Comparison of ENCODE assay signal across 13 cellular contexts in genomic region chr22:42925598-42925997, GRCh38.
DNase-seq lines count a peak whose midpoint lies in the region; ATAC-seq and TF ChIP-seq lines count a peak whose summit lies in the region.
"Had no signal": no experiment of that assay in that cellular context is flagged by ENCODE, and none has a peak within 500 bp of the region (broad histone marks: within the 10 kb centered on the region; RNA-seq: fewer than 3 reads in every experiment).

No MANE protein-coding gene starts in this region.

- peaks cover 0 to 98% of the 10 kb centered on the region in 2 donors for H3K4me1 ChIP-seq in right atrium auricular region

- H3K36me3 Mint-ChIP-seq in brain = no peaks in the 10 kb centered on the region
- no peaks in the 10 kb centered on the region for H3K36me3 Mint-ChIP-seq in neural crest cell (ENCODE audit: low read depth)

- no peaks in the 10 kb centered on the region for H3K27me3 ChIP-seq in right atrium auricular region
- H3K27me3 ChIP-seq: colonic mucosa had no signal

- H3K4me3 Mint-ChIP-seq in brain = no peak overlapping the region
- H3K4me3 Mint-ChIP-seq in neural crest cell = peak overlapping the region; percentile 56

- H3K27ac Mint-ChIP-seq in brain = peak overlapping the region in 4 of 5 experiments; percentile 21 to 89 (median 48)
- peak overlapping the region; percentile 36 for H3K27ac Mint-ChIP-seq in neural crest cell (ENCODE audit: unreplicated experiment)
- H3K27ac Mint-ChIP-seq: activated T-helper 2 cell treated with anti-CD3 and anti-CD28 coated beads, Interferon-gamma antibody, Interleukin-2, Interleukin-4, amounts not matched to agents 10 μg/mL and 5 μg/mL and 100 μg/mL, durations not matched to agents 14 hours and 24 hours and 36 hours had no signal

- peak overlapping the region; percentile 25 to 50 for H3K27ac ChIP-seq in right atrium auricular region
- H3K27ac ChIP-seq: colonic mucosa, WERI-Rb-1 had no signal

- intact Hi-C loops in Right ventricle myocardium inferior (cut with DNase I) = no loop called here

- H3K9me3 Mint-ChIP-seq in brain = no peaks in the 10 kb centered on the region
- H3K9me3 Mint-ChIP-seq in neural crest cell = no peaks in the 10 kb centered on the region
- H3K9me3 Mint-ChIP-seq: activated T-helper 2 cell treated with anti-CD3 and anti-CD28 coated beads, Interferon-gamma antibody, Interleukin-2, Interleukin-4, amounts not matched to agents 10 μg/mL and 5 μg/mL and 100 μg/mL, durations not matched to agents 14 hours and 24 hours and 36 hours had no signal

- H3K27me3 Mint-ChIP-seq in brain = peaks cover 2% of the 10 kb centered on the region
- H3K27me3 Mint-ChIP-seq in neural crest cell (ENCODE audit: low read depth) = no peaks in the 10 kb centered on the region

- ATAC-seq in Right ventricle myocardium inferior (no peak), HG03565 (IDR thresholded peaks at IDR 0.05; ENCODE audit: unreplicated experiment) (no peak), HG02840 (IDR thresholded peaks at IDR 0.05; ENCODE audit: low FRiP score, unreplicated experiment) (no peak)

- TF ChIP-seq CTCF in right atrium auricular region (IDR thresholded peaks at IDR 0.05) = no peak
- TF ChIP-seq CTCF in brain (conservative IDR thresholded peaks at IDR 0.05) = no peak
- TF ChIP-seq CTCF in neural crest cell (conservative IDR thresholded peaks at IDR 0.05) = no peak

- DNase-seq in right atrium auricular region (ENCODE audit: low spot score) = no peak
- no peak for DNase-seq in Right ventricle myocardium inferior (ENCODE audit: missing footprints)
- DNase-seq in neural crest cell (ENCODE audit: low read depth, low spot score) = no peak
- no peak for DNase-seq in C1 segment of cervical spinal cord (lab: John Stamatoyannopoulos, UW)
- no peak for DNase-seq in NCI-H1048 (lab: John Stamatoyannopoulos, UW)
- DNase-seq: colonic mucosa, foreskin melanocyte, mesendoderm, WERI-Rb-1 had no signal

- H3K4me3 ChIP-seq in right atrium auricular region = no peak overlapping the region
- H3K4me3 ChIP-seq: colonic mucosa had no signal

- H3K36me3 ChIP-seq in right atrium auricular region = no peaks in the 10 kb centered on the region
- H3K36me3 ChIP-seq: colonic mucosa, WERI-Rb-1 had no signal

- H3K9me3 ChIP-seq in right atrium auricular region = no peaks in the 10 kb centered on the region
- H3K9me3 ChIP-seq: colonic mucosa had no signal

- H3K4me1 Mint-ChIP-seq in brain = peaks cover 65% of the 10 kb centered on the region
- H3K4me1 Mint-ChIP-seq in neural crest cell = peaks cover 69% of the 10 kb centered on the region
